ENCODE assay signal across 12 cellular contexts in the genomic region with DNA sequence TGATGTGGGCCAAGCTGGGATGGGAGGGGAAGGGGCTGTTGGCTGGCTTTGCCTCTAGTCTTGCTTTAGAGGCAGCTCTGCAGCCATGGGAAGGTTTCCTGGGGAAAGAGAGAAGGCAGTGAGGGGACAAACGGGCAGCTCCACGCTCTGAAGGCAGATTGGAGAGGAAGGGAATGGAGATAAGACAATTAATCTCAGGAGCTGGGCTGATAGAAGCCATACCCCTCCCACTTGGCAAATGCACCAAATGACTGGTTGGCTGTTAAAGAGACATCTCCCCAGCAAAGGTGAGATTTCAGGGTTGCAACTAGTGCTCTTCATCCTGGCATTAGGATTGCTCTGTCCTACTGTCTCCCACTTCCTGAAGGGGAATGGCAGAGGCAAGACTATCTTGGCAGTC. TPM values are rescaled to one million over a fixed set of nuclear protein-coding genes. Genes with fewer than 3 reads are reported as not detected.
DNase-seq lines count a peak whose midpoint lies in the region; ATAC-seq lines count a peak whose summit lies in the region.
"Had no signal": no experiment of that assay in that cellular context is flagged by ENCODE, and none has a peak within 500 bp of the region (broad histone marks: within the 10 kb centered on the region; RNA-seq: fewer than 3 reads in every experiment).

No MANE protein-coding gene starts in this region.

- no peak for ATAC-seq in activated T-cell treated with anti-CD3 and anti-CD28 coated beads, Interleukin-2, amount 50 U/mL, for 4 hours
- no peak for ATAC-seq in T-helper 17 cell
- ATAC-seq in stimulated activated effector memory CD8-positive, alpha-beta T cell treated with anti-CD3 and anti-CD28 coated beads, Interleukin-12 subunit alpha, Interleukin-12 subunit beta, amount 100 ng/mL, for 72 hours, result no peak
- ATAC-seq: pancreas had no signal

- no peaks in the 10 kb centered on the region for H3K9me3 Mint-ChIP-seq in activated T-cell treated with anti-CD3 and anti-CD28 coated beads, Interleukin-2, amount 50 U/mL, for 4 hours
- H3K9me3 Mint-ChIP-seq in stimulated activated effector memory CD8-positive, alpha-beta T cell treated with anti-CD3 and anti-CD28 coated beads, Interleukin-12 subunit alpha, Interleukin-12 subunit beta, amount 100 ng/mL, for 72 hours, result no peaks in the 10 kb centered on the region

- H3K4me1 Mint-ChIP-seq in activated T-cell treated with anti-CD3 and anti-CD28 coated beads, Interleukin-2, amount 50 U/mL, for 4 hours (ENCODE audit: low read depth), result peaks cover 87% of the 10 kb centered on the region
- H3K4me1 Mint-ChIP-seq in T-helper 17 cell, result peaks cover 74% of the 10 kb centered on the region
- peaks cover 81% of the 10 kb centered on the region for H3K4me1 Mint-ChIP-seq in stimulated activated effector memory CD8-positive, alpha-beta T cell treated with anti-CD3 and anti-CD28 coated beads, Interleukin-12 subunit alpha, Interleukin-12 subunit beta, amount 100 ng/mL, for 72 hours

- DNase-seq in activated T-cell treated with anti-CD3 and anti-CD28 coated beads, Interleukin-2, amount 50 U/mL, for 4 hours, result no peak
- no peak for DNase-seq in activated T-cell treated with anti-CD3 and anti-CD28 coated beads, Interleukin-2, amount 50 U/mL, for 1 hour
- DNase-seq in T-helper 17 cell, result no peak
- peak; percentile 38 to 82 for DNase-seq in cerebellar nuclear complex (lab: John Stamatoyannopoulos, UW)
- DNase-seq in stimulated activated effector memory CD8-positive, alpha-beta T cell treated with anti-CD3 and anti-CD28 coated beads, Interleukin-12 subunit alpha, Interleukin-12 subunit beta, amount 100 ng/mL, for 72 hours (ENCODE audit: low spot score in 2 of 2), result no peak
- DNase-seq in stimulated activated CD8-positive, alpha-beta memory T cell treated with anti-CD3 and anti-CD28 coated beads, Interleukin-4, amount 100 ng/mL, for 48 hours, result no peak
- DNase-seq in stimulated activated naive CD4-positive, alpha-beta T cell treated with Interleukin-2 at 50 U/mL for 16 hours (lab: John Stamatoyannopoulos, UW), result no peak
- DNase-seq in nucleus accumbens (lab: John Stamatoyannopoulos, UW), result no peak
- DNase-seq: Calu3, pancreas, Peyer's patch had no signal

- peak overlapping the region; percentile 96 for H3K4me3 Mint-ChIP-seq in activated T-cell treated with anti-CD3 and anti-CD28 coated beads, Interleukin-2, amount 50 U/mL, for 4 hours
- H3K4me3 Mint-ChIP-seq in T-helper 17 cell, result peak overlapping the region; percentile 97
- peak overlapping the region; percentile 92 for H3K4me3 Mint-ChIP-seq in stimulated activated effector memory CD8-positive, alpha-beta T cell treated with anti-CD3 and anti-CD28 coated beads, Interleukin-12 subunit alpha, Interleukin-12 subunit beta, amount 100 ng/mL, for 72 hours

- H3K27ac Mint-ChIP-seq in T-helper 17 cell, result peak overlapping the region; percentile 98
- peak overlapping the region; percentile 97 for H3K27ac Mint-ChIP-seq in stimulated activated effector memory CD8-positive, alpha-beta T cell treated with anti-CD3 and anti-CD28 coated beads, Interleukin-12 subunit alpha, Interleukin-12 subunit beta, amount 100 ng/mL, for 72 hours

- H3K36me3 Mint-ChIP-seq in activated T-cell treated with anti-CD3 and anti-CD28 coated beads, Interleukin-2, amount 50 U/mL, for 4 hours (ENCODE audit: insufficient read depth), result peaks cover 59% of the 10 kb centered on the region
- peaks cover 21% of the 10 kb centered on the region for H3K36me3 Mint-ChIP-seq in T-helper 17 cell (ENCODE audit: low read depth)
- peaks cover 98% of the 10 kb centered on the region for H3K36me3 Mint-ChIP-seq in stimulated activated effector memory CD8-positive, alpha-beta T cell treated with anti-CD3 and anti-CD28 coated beads, Interleukin-12 subunit alpha, Interleukin-12 subunit beta, amount 100 ng/mL, for 72 hours

- H3K27me3 Mint-ChIP-seq in activated T-cell treated with anti-CD3 and anti-CD28 coated beads, Interleukin-2, amount 50 U/mL, for 4 hours (ENCODE audit: low read depth), result no peaks in the 10 kb centered on the region
- no peaks in the 10 kb centered on the region for H3K27me3 Mint-ChIP-seq in T-helper 17 cell

- H3K9me3 ChIP-seq in T-helper 17 cell (ENCODE audit: control insufficient read depth, low read length, poor library complexity, severe bottlenecking), result no peaks in the 10 kb centered on the region
- H3K9me3 ChIP-seq: pancreas, Peyer's patch had no signal

RNA-seq across cellular contexts. Expression of a gene that starts 4.7 kb away (rescaled TPM):
- 10 to 100 TPM; 36.9 to 55.5 (median 47.6) TPM for total RNA-seq in activated T-cell treated with anti-CD3 and anti-CD28 coated beads, Interleukin-2, amount 50 U/mL, for 4 hours
- total RNA-seq in T-helper 17 cell, result 100 to 1,000 TPM; 121 to 138 TPM
- total RNA-seq: fibroblast of lung had no signal

Comparison
In these comparisons a context has a peak if more than half of its experiments do, and no peak if none do; other contexts are left out.
1. DNase-seq: peak in cerebellar nuclear complex (2 of 2); none in activated T-cell treated with anti-CD3 and anti-CD28 coated beads, Interleukin-2, amount 50 U/mL, for 4 hours (single experiment), activated T-cell treated with anti-CD3 and anti-CD28 coated beads, Interleukin-2, amount 50 U/mL, for 1 hour (single experiment), T-helper 17 cell (0 of 3), stimulated activated effector memory CD8-positive, alpha-beta T cell treated with anti-CD3 and anti-CD28 coated beads, Interleukin-12 subunit alpha, Interleukin-12 subunit beta, amount 100 ng/mL, for 72 hours (0 of 2), stimulated activated CD8-positive, alpha-beta memory T cell treated with anti-CD3 and anti-CD28 coated beads, Interleukin-4, amount 100 ng/mL, for 48 hours (single experiment), stimulated activated naive CD4-positive, alpha-beta T cell treated with Interleukin-2 at 50 U/mL for 16 hours (single experiment) and nucleus accumbens (0 of 56).
2. Peak in every context shown above with its lines, with median percentiles within 50 percentile points of each other: H3K4me3 Mint-ChIP-seq.